In genomic region chr3:71087109-71088018, GRCh38 we compare ENCODE assay signal across 1 cellular context.
TF ChIP-seq lines count a peak whose summit lies in the region.

No MANE protein-coding gene starts in this region.

TF ChIP-seq in GM12878, 131 proteins besides CTCF, POLR2A, EP300 and RAD21 (continued from another document and continues in another):
- TF ChIP-seq HSF1 (IDR thresholded peaks at IDR 0.05; ENCODE audit: low read depth, low read length) (0 out of 2 replicates have a peak, but pooled peaks have one; percentile 13), CUX1 (IDR thresholded peaks at IDR 0.05; ENCODE audit: insufficient replicate concordance, low read depth, low read length) (peak; percentile 66), HDGF (IDR thresholded peaks at IDR 0.05) (no peak), PML (IDR thresholded peaks at IDR 0.05; ENCODE audit: low read length) (peak; percentile 82), MXI1 (IDR thresholded peaks at IDR 0.05; ENCODE audit: low read depth, low read length) (no peak), SP1 (IDR thresholded peaks at IDR 0.05; ENCODE audit: low read depth, low read length) (no peak), ZBTB4 (CRISPR knock-in tag; IDR thresholded peaks at IDR 0.05) (no peak), ZNF274 (IDR thresholded peaks at IDR 0.05; ENCODE audit: insufficient read depth, insufficient read length) (no peak), SMAD1 (IDR thresholded peaks at IDR 0.05; ENCODE audit: low read depth, partially characterized antibody) (no peak), BCL11A (IDR thresholded peaks at IDR 0.05; ENCODE audit: low read depth, low read length) (peak; percentile 21; the same call in 1 of the 2 replicates), IRF3 (IDR thresholded peaks at IDR 0.05) (no peak), RELB (IDR thresholded peaks at IDR 0.05; ENCODE audit: low read depth) (no peak; the same call in 1 of the 2 replicates), RUNX3 (IDR thresholded peaks at IDR 0.05; ENCODE audit: low read length) (peak; percentile 94), MAX (IDR thresholded peaks at IDR 0.05; ENCODE audit: low read depth, low read length) (no peak), CHD4 (IDR thresholded peaks at IDR 0.05) (no peak), MEF2A (IDR thresholded peaks at IDR 0.05; ENCODE audit: insufficient read depth, low read depth, low read length) (peak; percentile 97), SPI1 (IDR thresholded peaks at IDR 0.05; ENCODE audit: borderline replicate concordance, insufficient read depth, low read depth, low read length) (no peak), GATAD2B (conservative IDR thresholded peaks at IDR 0.05; ENCODE audit: low read depth) (no peak), JUNB (IDR thresholded peaks at IDR 0.05) (peak; percentile 97), ZNF384 (IDR thresholded peaks at IDR 0.05; ENCODE audit: borderline replicate concordance, low read depth, low read length) (peak; percentile 56), KDM1A (IDR thresholded peaks at IDR 0.05; ENCODE audit: borderline replicate concordance) (no peak), CHD2 (IDR thresholded peaks at IDR 0.05; ENCODE audit: borderline replicate concordance, low read depth, low read length) (no peak), SMARCA5 (IDR thresholded peaks at IDR 0.05) (0 out of 2 replicates have a peak, but pooled peaks have one; percentile 18), SUZ12 (IDR thresholded peaks at IDR 0.05; ENCODE audit: unreplicated experiment) (no peak), TAF1 (IDR thresholded peaks at IDR 0.05; ENCODE audit: borderline replicate concordance, low read depth, low read length) (no peak), RAD51 (IDR thresholded peaks at IDR 0.05) (no peak), CBX3 (IDR thresholded peaks at IDR 0.05; ENCODE audit: borderline replicate concordance, low read depth) (no peak), RELA (IDR thresholded peaks at IDR 0.05; ENCODE audit: borderline replicate concordance, partially characterized antibody) (no peak), JUND (IDR thresholded peaks at IDR 0.05; ENCODE audit: low read depth, low read length) (peak; percentile 68), SIX5 (IDR thresholded peaks at IDR 0.05; ENCODE audit: low read depth, low read length, severe bottlenecking) (no peak), NR2F1 (conservative IDR thresholded peaks at IDR 0.05) (peak; percentile 88), NBN (IDR thresholded peaks at IDR 0.05) (no peak), MEF2B (IDR thresholded peaks at IDR 0.05; ENCODE audit: partially characterized antibody, poor library complexity, severe bottlenecking) (peak; percentile 97)
- TF ChIP-seq, protein P1, sequence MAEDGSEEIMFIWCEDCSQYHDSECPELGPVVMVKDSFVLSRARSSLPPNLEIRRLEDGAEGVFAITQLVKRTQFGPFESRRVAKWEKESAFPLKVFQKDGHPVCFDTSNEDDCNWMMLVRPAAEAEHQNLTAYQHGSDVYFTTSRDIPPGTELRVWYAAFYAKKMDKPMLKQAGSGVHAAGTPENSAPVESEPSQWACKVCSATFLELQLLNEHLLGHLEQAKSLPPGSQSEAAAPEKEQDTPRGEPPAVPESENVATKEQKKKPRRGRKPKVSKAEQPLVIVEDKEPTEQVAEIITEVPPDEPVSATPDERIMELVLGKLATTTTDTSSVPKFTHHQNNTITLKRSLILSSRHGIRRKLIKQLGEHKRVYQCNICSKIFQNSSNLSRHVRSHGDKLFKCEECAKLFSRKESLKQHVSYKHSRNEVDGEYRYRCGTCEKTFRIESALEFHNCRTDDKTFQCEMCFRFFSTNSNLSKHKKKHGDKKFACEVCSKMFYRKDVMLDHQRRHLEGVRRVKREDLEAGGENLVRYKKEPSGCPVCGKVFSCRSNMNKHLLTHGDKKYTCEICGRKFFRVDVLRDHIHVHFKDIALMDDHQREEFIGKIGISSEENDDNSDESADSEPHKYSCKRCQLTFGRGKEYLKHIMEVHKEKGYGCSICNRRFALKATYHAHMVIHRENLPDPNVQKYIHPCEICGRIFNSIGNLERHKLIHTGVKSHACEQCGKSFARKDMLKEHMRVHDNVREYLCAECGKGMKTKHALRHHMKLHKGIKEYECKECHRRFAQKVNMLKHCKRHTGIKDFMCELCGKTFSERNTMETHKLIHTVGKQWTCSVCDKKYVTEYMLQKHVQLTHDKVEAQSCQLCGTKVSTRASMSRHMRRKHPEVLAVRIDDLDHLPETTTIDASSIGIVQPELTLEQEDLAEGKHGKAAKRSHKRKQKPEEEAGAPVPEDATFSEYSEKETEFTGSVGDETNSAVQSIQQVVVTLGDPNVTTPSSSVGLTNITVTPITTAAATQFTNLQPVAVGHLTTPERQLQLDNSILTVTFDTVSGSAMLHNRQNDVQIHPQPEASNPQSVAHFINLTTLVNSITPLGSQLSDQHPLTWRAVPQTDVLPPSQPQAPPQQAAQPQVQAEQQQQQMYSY (CRISPR knock-in tag; IDR thresholded peaks at IDR 0.05): no peak
- TF ChIP-seq, protein P2, sequence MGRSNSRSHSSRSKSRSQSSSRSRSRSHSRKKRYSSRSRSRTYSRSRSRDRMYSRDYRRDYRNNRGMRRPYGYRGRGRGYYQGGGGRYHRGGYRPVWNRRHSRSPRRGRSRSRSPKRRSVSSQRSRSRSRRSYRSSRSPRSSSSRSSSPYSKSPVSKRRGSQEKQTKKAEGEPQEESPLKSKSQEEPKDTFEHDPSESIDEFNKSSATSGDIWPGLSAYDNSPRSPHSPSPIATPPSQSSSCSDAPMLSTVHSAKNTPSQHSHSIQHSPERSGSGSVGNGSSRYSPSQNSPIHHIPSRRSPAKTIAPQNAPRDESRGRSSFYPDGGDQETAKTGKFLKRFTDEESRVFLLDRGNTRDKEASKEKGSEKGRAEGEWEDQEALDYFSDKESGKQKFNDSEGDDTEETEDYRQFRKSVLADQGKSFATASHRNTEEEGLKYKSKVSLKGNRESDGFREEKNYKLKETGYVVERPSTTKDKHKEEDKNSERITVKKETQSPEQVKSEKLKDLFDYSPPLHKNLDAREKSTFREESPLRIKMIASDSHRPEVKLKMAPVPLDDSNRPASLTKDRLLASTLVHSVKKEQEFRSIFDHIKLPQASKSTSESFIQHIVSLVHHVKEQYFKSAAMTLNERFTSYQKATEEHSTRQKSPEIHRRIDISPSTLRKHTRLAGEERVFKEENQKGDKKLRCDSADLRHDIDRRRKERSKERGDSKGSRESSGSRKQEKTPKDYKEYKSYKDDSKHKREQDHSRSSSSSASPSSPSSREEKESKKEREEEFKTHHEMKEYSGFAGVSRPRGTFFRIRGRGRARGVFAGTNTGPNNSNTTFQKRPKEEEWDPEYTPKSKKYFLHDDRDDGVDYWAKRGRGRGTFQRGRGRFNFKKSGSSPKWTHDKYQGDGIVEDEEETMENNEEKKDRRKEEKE (IDR thresholded peaks at IDR 0.05): no peak
- TF ChIP-seq, protein P3, sequence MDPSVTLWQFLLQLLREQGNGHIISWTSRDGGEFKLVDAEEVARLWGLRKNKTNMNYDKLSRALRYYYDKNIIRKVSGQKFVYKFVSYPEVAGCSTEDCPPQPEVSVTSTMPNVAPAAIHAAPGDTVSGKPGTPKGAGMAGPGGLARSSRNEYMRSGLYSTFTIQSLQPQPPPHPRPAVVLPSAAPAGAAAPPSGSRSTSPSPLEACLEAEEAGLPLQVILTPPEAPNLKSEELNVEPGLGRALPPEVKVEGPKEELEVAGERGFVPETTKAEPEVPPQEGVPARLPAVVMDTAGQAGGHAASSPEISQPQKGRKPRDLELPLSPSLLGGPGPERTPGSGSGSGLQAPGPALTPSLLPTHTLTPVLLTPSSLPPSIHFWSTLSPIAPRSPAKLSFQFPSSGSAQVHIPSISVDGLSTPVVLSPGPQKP (IDR thresholded peaks at IDR 0.05; ENCODE audit: low read depth, low read length): no peak
